1 cellular context compared by ENCODE assay signal in genomic region chr22:20985720-20986119, GRCh38.
TF ChIP-seq lines count a peak whose summit lies in the region.

No MANE protein-coding gene starts in this region.

TF ChIP-seq in K562, 482 proteins besides CTCF, POLR2A, EP300 and RAD21 (continues in another document):
- TF ChIP-seq RNF219 (CRISPR knock-in tag; IDR thresholded peaks at IDR 0.05), result no peak
- no peak for TF ChIP-seq GATA2 (CRISPR knock-in tag; IDR thresholded peaks at IDR 0.05)
- 0 out of 2 replicates have a peak, but pooled peaks have one; percentile 11 for TF ChIP-seq NR4A1 (CRISPR knock-in tag; IDR thresholded peaks at IDR 0.05)
- TF ChIP-seq NR4A1 (tag; IDR thresholded peaks at IDR 0.05), result no peak
- TF ChIP-seq ZNF165 (CRISPR knock-in tag; IDR thresholded peaks at IDR 0.05; ENCODE audit: borderline replicate concordance), result peak; percentile 57; the same call in 1 of the 2 replicates
- TF ChIP-seq RBBP5 (IDR thresholded peaks at IDR 0.05; ENCODE audit: borderline replicate concordance, insufficient read depth, low read length, poor library complexity, severe bottlenecking), result no peak
- TF ChIP-seq CBX3 (IDR thresholded peaks at IDR 0.05; ENCODE audit: borderline replicate concordance in 1 of 2, low read length in 2 of 2), result no peak
- no peak for TF ChIP-seq SREBF2 (CRISPR knock-in tag; IDR thresholded peaks at IDR 0.05)
- no peak for TF ChIP-seq SETDB1 (IDR thresholded peaks at IDR 0.05; ENCODE audit: low read length)
- TF ChIP-seq HMGXB4 (CRISPR knock-in tag; IDR thresholded peaks at IDR 0.05), result 0 out of 2 replicates have a peak, but pooled peaks have one; percentile 30
- TF ChIP-seq WHSC1 (IDR thresholded peaks at IDR 0.05; ENCODE audit: low read length), result peak; percentile 43
- TF ChIP-seq HMG20A (CRISPR knock-in tag; conservative IDR thresholded peaks at IDR 0.05), result no peak
- TF ChIP-seq SRSF3 (IDR thresholded peaks at IDR 0.05; ENCODE audit: insufficient read depth, low read length), result no peak
- 0 out of 2 replicates have a peak, but pooled peaks have one; percentile 57 for TF ChIP-seq CAMTA2 (CRISPR knock-in tag; conservative IDR thresholded peaks at IDR 0.05)
- no peak for TF ChIP-seq DMBX1 (CRISPR knock-in tag; IDR thresholded peaks at IDR 0.05; ENCODE audit: borderline replicate concordance)
- TF ChIP-seq ZNF436 (CRISPR knock-in tag; IDR thresholded peaks at IDR 0.05), result no peak
- peak in 1 of 2 experiments; percentile 3 for TF ChIP-seq E2F6 (IDR thresholded peaks at IDR 0.05; ENCODE audit: borderline replicate concordance in 1 of 2, extremely low read depth in 1 of 2, insufficient read depth in 1 of 2, insufficient read length in 1 of 2, low read depth in 1 of 2, low read length in 1 of 2, poor library complexity in 1 of 2, severe bottlenecking in 1 of 2)
- 0 out of 2 replicates have a peak, but pooled peaks have one; percentile 26 for TF ChIP-seq ZNF764 (CRISPR knock-in tag; IDR thresholded peaks at IDR 0.05; ENCODE audit: low read depth)
- no peak for TF ChIP-seq ZBTB17 (CRISPR knock-in tag; IDR thresholded peaks at IDR 0.05)
- TF ChIP-seq ATF1 (CRISPR knock-in tag; IDR thresholded peaks at IDR 0.05), result no peak
- no peak for TF ChIP-seq ATF1 (tag; IDR thresholded peaks at IDR 0.05)
- no peak for TF ChIP-seq KLF1 (tag; IDR thresholded peaks at IDR 0.05)
- no peak for TF ChIP-seq DDX20 (tag; IDR thresholded peaks at IDR 0.05; ENCODE audit: low read depth)
- TF ChIP-seq TGIF2 (CRISPR knock-in tag; IDR thresholded peaks at IDR 0.05), result no peak
- TF ChIP-seq NRF1 (conservative IDR thresholded peaks at IDR 0.05 in 1 of 2, IDR thresholded peaks at IDR 0.05 in 1 of 2), result no peak
- no peak for TF ChIP-seq HNRNPH1 (optimal IDR thresholded peaks at IDR 0.05; ENCODE audit: low read depth, low read length)
- no peak for TF ChIP-seq ZNF511 (CRISPR knock-in tag; IDR thresholded peaks at IDR 0.05)
- no peak for TF ChIP-seq NR2F6 (CRISPR knock-in tag; IDR thresholded peaks at IDR 0.05)
- TF ChIP-seq GABPB2 (CRISPR knock-in tag; conservative IDR thresholded peaks at IDR 0.05), result no peak
- no peak for TF ChIP-seq CHD7 (IDR thresholded peaks at IDR 0.05; ENCODE audit: low read depth, low read length)
- TF ChIP-seq, protein P1, sequence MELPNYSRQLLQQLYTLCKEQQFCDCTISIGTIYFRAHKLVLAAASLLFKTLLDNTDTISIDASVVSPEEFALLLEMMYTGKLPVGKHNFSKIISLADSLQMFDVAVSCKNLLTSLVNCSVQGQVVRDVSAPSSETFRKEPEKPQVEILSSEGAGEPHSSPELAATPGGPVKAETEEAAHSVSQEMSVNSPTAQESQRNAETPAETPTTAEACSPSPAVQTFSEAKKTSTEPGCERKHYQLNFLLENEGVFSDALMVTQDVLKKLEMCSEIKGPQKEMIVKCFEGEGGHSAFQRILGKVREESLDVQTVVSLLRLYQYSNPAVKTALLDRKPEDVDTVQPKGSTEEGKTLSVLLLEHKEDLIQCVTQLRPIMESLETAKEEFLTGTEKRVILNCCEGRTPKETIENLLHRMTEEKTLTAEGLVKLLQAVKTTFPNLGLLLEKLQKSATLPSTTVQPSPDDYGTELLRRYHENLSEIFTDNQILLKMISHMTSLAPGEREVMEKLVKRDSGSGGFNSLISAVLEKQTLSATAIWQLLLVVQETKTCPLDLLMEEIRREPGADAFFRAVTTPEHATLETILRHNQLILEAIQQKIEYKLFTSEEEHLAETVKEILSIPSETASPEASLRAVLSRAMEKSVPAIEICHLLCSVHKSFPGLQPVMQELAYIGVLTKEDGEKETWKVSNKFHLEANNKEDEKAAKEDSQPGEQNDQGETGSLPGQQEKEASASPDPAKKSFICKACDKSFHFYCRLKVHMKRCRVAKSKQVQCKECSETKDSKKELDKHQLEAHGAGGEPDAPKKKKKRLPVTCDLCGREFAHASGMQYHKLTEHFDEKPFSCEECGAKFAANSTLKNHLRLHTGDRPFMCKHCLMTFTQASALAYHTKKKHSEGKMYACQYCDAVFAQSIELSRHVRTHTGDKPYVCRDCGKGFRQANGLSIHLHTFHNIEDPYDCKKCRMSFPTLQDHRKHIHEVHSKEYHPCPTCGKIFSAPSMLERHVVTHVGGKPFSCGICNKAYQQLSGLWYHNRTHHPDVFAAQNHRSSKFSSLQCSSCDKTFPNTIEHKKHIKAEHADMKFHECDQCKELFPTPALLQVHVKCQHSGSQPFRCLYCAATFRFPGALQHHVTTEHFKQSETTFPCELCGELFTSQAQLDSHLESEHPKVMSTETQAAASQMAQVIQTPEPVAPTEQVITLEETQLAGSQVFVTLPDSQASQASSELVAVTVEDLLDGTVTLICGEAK (IDR thresholded peaks at IDR 0.05), result no peak
- TF ChIP-seq, protein P1 (CRISPR knock-in tag; IDR thresholded peaks at IDR 0.05), result no peak
- TF ChIP-seq MAFG (tag; conservative IDR thresholded peaks at IDR 0.05), result no peak
- no peak for TF ChIP-seq CEBPB (tag; IDR thresholded peaks at IDR 0.05)
